ENCODE assay signal across 32 cellular contexts in the genomic region with DNA sequence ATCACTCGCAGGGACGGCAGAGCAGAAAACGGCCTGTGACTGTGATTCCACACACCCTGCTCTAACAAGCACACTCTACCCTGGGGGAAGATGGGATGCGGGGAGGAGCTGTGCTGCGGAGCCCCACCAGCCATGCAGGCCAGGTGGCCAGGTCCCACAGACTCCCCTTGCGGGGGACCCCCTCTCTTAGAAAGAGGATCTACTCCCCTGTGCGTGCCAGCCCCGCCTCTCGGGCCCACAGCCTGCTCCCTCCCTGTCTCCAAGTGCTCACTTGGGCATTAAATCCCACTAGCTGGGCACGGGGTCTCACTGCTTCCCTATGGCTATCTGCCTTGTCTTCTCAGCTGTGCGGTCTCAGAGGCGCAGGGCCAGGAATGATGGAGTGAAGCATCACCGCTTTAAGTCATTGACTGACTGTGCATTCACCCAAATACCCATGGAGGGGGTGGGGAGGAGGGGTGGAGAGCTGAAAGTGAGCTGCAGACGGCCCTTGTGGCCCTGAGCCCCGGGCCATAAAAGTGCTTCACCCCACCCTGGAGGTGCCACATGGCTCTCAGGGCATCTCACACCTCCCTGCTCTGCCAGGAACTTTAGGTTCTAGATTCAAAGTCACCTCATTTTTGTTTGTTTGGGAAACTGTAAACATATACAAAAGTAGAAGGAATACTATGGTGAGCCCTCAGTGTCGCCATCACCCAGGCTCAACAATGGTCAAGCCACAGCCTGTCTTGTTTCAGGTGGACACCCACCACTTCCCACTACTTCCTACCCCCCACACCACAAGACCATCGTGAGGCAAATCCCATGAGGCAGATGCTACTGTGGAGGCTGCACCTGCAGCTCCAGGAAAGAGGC. TPM values are rescaled to one million over a fixed set of nuclear protein-coding genes. Genes with fewer than 3 reads are reported as not detected.
DNase-seq lines count a peak whose midpoint lies in the region; ATAC-seq and TF ChIP-seq lines count a peak whose summit lies in the region.
"Had no signal": no experiment of that assay in that cellular context is flagged by ENCODE, and none has a peak within 500 bp of the region (broad histone marks: within the 10 kb centered on the region; RNA-seq: fewer than 3 reads in every experiment).

No MANE protein-coding gene starts in this region.

- no peak overlapping the region for H4K8ac ChIP-seq in H9 (replicated peaks; ENCODE audit: insufficient read length, low read depth, low read length)

- H3K27ac ChIP-seq in H9 (ENCODE audit: insufficient read length, low read depth, low read length), result no peak overlapping the region
- H3K27ac ChIP-seq: esophagus squamous epithelium, heart right ventricle, HL-60, KMS-11, testis, WERI-Rb-1 had no signal

- no peaks in the 10 kb centered on the region for H3K9me3 ChIP-seq in H9 (ENCODE audit: control insufficient read depth, low read depth, low read length)
- H3K9me3 ChIP-seq: esophagus squamous epithelium, heart right ventricle, mucosa of descending colon, testis had no signal

- no peak overlapping the region for H2AK5ac ChIP-seq in H9 (ENCODE audit: insufficient read length, low read length)

- H3K27ac Mint-ChIP-seq in H9 (peak overlapping the region; percentile 74 to 87 (median 84); a peak in 5 of 7 replicates), chondrocyte (ENCODE audit: unreplicated experiment) (no peak overlapping the region)
- peak overlapping the region; percentile 71 for H3K27ac Mint-ChIP-seq in activated T-helper 17 cell treated with anti-CD3 and anti-CD28 coated beads, Interleukin-2, amount 50 U/mL, for 72 hours
- H3K27ac Mint-ChIP-seq: B cell; natural killer cell; stimulated activated naive CD8-positive, alpha-beta T cell treated with anti-CD3 and anti-CD28 coated beads, Interleukin-15, Interleukin-2, amounts not matched to agents 100 ng/mL and 50 ng/mL, for 24 hours had no signal

- H2BK12ac ChIP-seq in H9 (ENCODE audit: insufficient read length, low read depth, low read length), result no peak overlapping the region

- no peak overlapping the region for H2BK120ac ChIP-seq in H9 (ENCODE audit: low read depth, low read length, poor library complexity, severe bottlenecking)

- no peak overlapping the region for H3T11ph ChIP-seq in H9 (ENCODE audit: low read length)

- H3K9ac ChIP-seq in H9 (ENCODE audit: extremely low read depth, insufficient read length, low read length), result no peak overlapping the region
- H3K9ac ChIP-seq: KMS-11 had no signal

- intact Hi-C loops in sciatic nerve (cut with DNase I), result no loop called here

- ATAC-seq in activated T-helper 17 cell treated with anti-CD3 and anti-CD28 coated beads, Interleukin-2, amount 50 U/mL, for 72 hours (replicated peaks), result no peak
- ATAC-seq in sciatic nerve, result no peak
- ATAC-seq: mucosa of descending colon, natural killer cell had no signal

- H3K9me3 Mint-ChIP-seq in H9 (peaks cover 0 to 5% of the 10 kb centered on the region in 2 experiments; a peak in 1 of 5 replicates), chondrocyte (ENCODE audit: low read depth) (no peaks in the 10 kb centered on the region)
- no peaks in the 10 kb centered on the region for H3K9me3 Mint-ChIP-seq in activated T-helper 17 cell treated with anti-CD3 and anti-CD28 coated beads, Interleukin-2, amount 50 U/mL, for 72 hours
- H3K9me3 Mint-ChIP-seq: natural killer cell; stimulated activated naive CD8-positive, alpha-beta T cell treated with anti-CD3 and anti-CD28 coated beads, Interleukin-15, Interleukin-2, amounts not matched to agents 100 ng/mL and 50 ng/mL, for 24 hours had no signal

- no peak overlapping the region for H3K4ac ChIP-seq in H9 (ENCODE audit: low read depth, low read length)

- DNase-seq in H9, result peak; percentile 38
- DNase-seq in islet precursor cell, result peak; percentile 54
- DNase-seq in sciatic nerve (ENCODE audit: low spot score), result peak; percentile 50
- no peak for DNase-seq in chondrocyte (ENCODE audit: low spot score)
- DNase-seq in OCI-M1 (lab: John Stamatoyannopoulos, UW), result no peak
- no peak for DNase-seq in activated CD4-positive, alpha-beta T cell treated with anti-CD3 and anti-CD28 coated beads, Interleukin-2, amount 50 U/mL, for 4 hours
- DNase-seq: ACHN; activated CD4-positive, alpha-beta T cell treated with anti-CD3 and anti-CD28 coated beads for 48 hours; activated CD8-positive, alpha-beta memory T cell treated with anti-CD3 and anti-CD28 coated beads for 24 hours; activated gamma-delta T cell; activated T-cell treated with anti-CD3 and anti-CD28 coated beads, Interleukin-2, amount 50 U/mL, for 1 hour; central memory CD4-positive, alpha-beta T cell; DMS 273 treated with DMSO at 0.1 percent for 48 hours; EL; esophagus squamous epithelium; foreskin melanocyte; heart right ventricle; mucosa of descending colon; MV-4-11; natural killer cell; NCI-H1436; NCI-H2081 treated with DMSO at 0.1 percent for 48 hours; NCI-H748 treated with DMSO at 0.1 percent for 48 hours; SIG-M5; testis; WERI-Rb-1 had no signal

- H3K23me2 ChIP-seq in H9 (ENCODE audit: insufficient read length, low read depth, low read length, poor library complexity, severe bottlenecking), result no peaks in the 10 kb centered on the region

- peak overlapping the region; percentile 15 for H4K5ac ChIP-seq in H9 (ENCODE audit: insufficient read length, low read depth, low read length)

- peak overlapping the region; percentile 87; the same call in 1 of the 2 replicates for H3K14ac ChIP-seq in H9 (ENCODE audit: insufficient read depth, low read length)

- peaks cover 9% of the 10 kb centered on the region; the same call in 1 of the 2 replicates for H3K79me2 ChIP-seq in H9 (ENCODE audit: insufficient read depth, low read length)

- H3K4me1 ChIP-seq in H9 (ENCODE audit: insufficient read depth, low read length), result peaks cover 6% of the 10 kb centered on the region; the same call in 1 of the 2 replicates

- no peak overlapping the region for H2BK20ac ChIP-seq in H9 (ENCODE audit: low read depth, low read length, poor library complexity, severe bottlenecking)

- no peak overlapping the region for H3K56ac ChIP-seq in H9 (ENCODE audit: insufficient read length, low read depth, low read length)

- TF ChIP-seq CTCF in H9 (conservative IDR thresholded peaks at IDR 0.05) (no peak), chondrocyte (IDR thresholded peaks at IDR 0.05) (no peak)

- no peak overlapping the region for H2BK5ac ChIP-seq in H9 (ENCODE audit: insufficient read length, low read length)

- H4K20me1 ChIP-seq in H9 (ENCODE audit: control insufficient read depth, insufficient read depth, insufficient read length), result no peaks in the 10 kb centered on the region

- no peaks in the 10 kb centered on the region for H3K27me3 Mint-ChIP-seq in H9 (ENCODE audit: low read depth)
- H3K27me3 Mint-ChIP-seq in activated T-helper 17 cell treated with anti-CD3 and anti-CD28 coated beads, Interleukin-2, amount 50 U/mL, for 72 hours, result no peaks in the 10 kb centered on the region
- H3K27me3 Mint-ChIP-seq in chondrocyte (ENCODE audit: low read depth), result no peaks in the 10 kb centered on the region
- H3K27me3 Mint-ChIP-seq: B cell; stimulated activated naive CD8-positive, alpha-beta T cell treated with anti-CD3 and anti-CD28 coated beads, Interleukin-15, Interleukin-2, amounts not matched to agents 100 ng/mL and 50 ng/mL, for 24 hours had no signal

- H3K79me1 ChIP-seq in H9 (ENCODE audit: insufficient read depth, low read depth, low read length, poor library complexity, severe bottlenecking), result peaks cover 3% of the 10 kb centered on the region

- peak overlapping the region; percentile 27 for H3K18ac ChIP-seq in H9 (ENCODE audit: insufficient read length, low read depth, low read length)

- H3K4me3 Mint-ChIP-seq in H9 (peak overlapping the region in 1 of 2 experiments; percentile 42; a peak in 1 of 5 replicates), chondrocyte (ENCODE audit: unreplicated experiment) (no peak overlapping the region)
- no peak overlapping the region for H3K4me3 Mint-ChIP-seq in activated T-helper 17 cell treated with anti-CD3 and anti-CD28 coated beads, Interleukin-2, amount 50 U/mL, for 72 hours
- H3K4me3 Mint-ChIP-seq: B cell; natural killer cell; stimulated activated naive CD8-positive, alpha-beta T cell treated with anti-CD3 and anti-CD28 coated beads, Interleukin-15, Interleukin-2, amounts not matched to agents 100 ng/mL and 50 ng/mL, for 24 hours had no signal

- H2AFZ ChIP-seq in H9 (ENCODE audit: low read length), result no peak overlapping the region

- H3K27me3 ChIP-seq in H9 (ENCODE audit: insufficient read depth, low read length), result no peaks in the 10 kb centered on the region
- H3K27me3 ChIP-seq: esophagus squamous epithelium, heart right ventricle, testis had no signal

- H2BK15ac ChIP-seq in H9 (ENCODE audit: low read depth, low read length), result peak overlapping the region; percentile 26; the same call in 1 of the 2 replicates

- H3K36me3 Mint-ChIP-seq in H9 (ENCODE audit: insufficient read depth in 1 of 3, low read depth in 3 of 3) (peaks cover 0 to 18% (median 7%) of the 10 kb centered on the region in 3 experiments), chondrocyte (ENCODE audit: low read depth) (peaks cover 3% of the 10 kb centered on the region)
- peaks cover 18% of the 10 kb centered on the region for H3K36me3 Mint-ChIP-seq in activated T-helper 17 cell treated with anti-CD3 and anti-CD28 coated beads, Interleukin-2, amount 50 U/mL, for 72 hours (ENCODE audit: low read depth)
- H3K36me3 Mint-ChIP-seq: natural killer cell had no signal

- no CpG with 5 or more reads among the region's 17 CpGs for WGBS in H9 (ENCODE audit: extremely low coverage, insufficient read length, low lambda C conversion rate)

- no peak overlapping the region for H4K91ac ChIP-seq in H9 (ENCODE audit: insufficient read length, low read depth, low read length)

- no peak overlapping the region for H3K23ac ChIP-seq in H9 (ENCODE audit: insufficient read length, low read depth, low read length)

- H3K4me2 ChIP-seq in H9 (ENCODE audit: insufficient read depth, insufficient read length, low read length), result no peak overlapping the region
- H3K4me2 ChIP-seq: KMS-11, smooth muscle cell had no signal

- H3K4me1 Mint-ChIP-seq in H9, result peaks cover 39 to 53% of the 10 kb centered on the region in 2 experiments
- peaks cover 25% of the 10 kb centered on the region for H3K4me1 Mint-ChIP-seq in activated T-helper 17 cell treated with anti-CD3 and anti-CD28 coated beads, Interleukin-2, amount 50 U/mL, for 72 hours
- peaks cover 56% of the 10 kb centered on the region for H3K4me1 Mint-ChIP-seq in chondrocyte (ENCODE audit: low read depth)

RNA-seq across cellular contexts. Expression of gene STX2, which starts 9.4 kb away (rescaled TPM):
- 16.8 and 19.4 TPM in 2 replicates for total RNA-seq in H9 (2021)
- 10 to 100 TPM; 16.5 to 18.2 TPM for total RNA-seq in activated T-helper 17 cell treated with anti-CD3 and anti-CD28 coated beads, Interleukin-2, amount 50 U/mL, for 72 hours
- total RNA-seq in sciatic nerve, result 35.0 TPM
- total RNA-seq in chondrocyte, result 28.4 to 42.6 TPM (median 40.4 TPM) in 3 replicates

RNA-seq across cellular contexts. Expression of gene RAN, which starts 42.2 kb away (rescaled TPM):
- total RNA-seq in H9 (2021) (1,968 and 1,971 TPM in 2 replicates), sciatic nerve (223 TPM), chondrocyte (509 to 544 TPM (median 519 TPM) in 3 replicates)
- total RNA-seq in activated T-helper 17 cell treated with anti-CD3 and anti-CD28 coated beads, Interleukin-2, amount 50 U/mL, for 72 hours, result 1,000 to 10,000 TPM; 1,449 to 2,120 TPM

Comparison
In these comparisons a context has a peak if more than half of its experiments do, and no peak if none do; other contexts are left out.
1. DNase-seq: peak in H9 (single experiment), islet precursor cell (single experiment) and sciatic nerve (single experiment); none in chondrocyte (single experiment), OCI-M1 (single experiment) and activated CD4-positive, alpha-beta T cell treated with anti-CD3 and anti-CD28 coated beads, Interleukin-2, amount 50 U/mL, for 4 hours (0 of 2).